8 cellular contexts compared by ENCODE assay signal in the genomic region with DNA sequence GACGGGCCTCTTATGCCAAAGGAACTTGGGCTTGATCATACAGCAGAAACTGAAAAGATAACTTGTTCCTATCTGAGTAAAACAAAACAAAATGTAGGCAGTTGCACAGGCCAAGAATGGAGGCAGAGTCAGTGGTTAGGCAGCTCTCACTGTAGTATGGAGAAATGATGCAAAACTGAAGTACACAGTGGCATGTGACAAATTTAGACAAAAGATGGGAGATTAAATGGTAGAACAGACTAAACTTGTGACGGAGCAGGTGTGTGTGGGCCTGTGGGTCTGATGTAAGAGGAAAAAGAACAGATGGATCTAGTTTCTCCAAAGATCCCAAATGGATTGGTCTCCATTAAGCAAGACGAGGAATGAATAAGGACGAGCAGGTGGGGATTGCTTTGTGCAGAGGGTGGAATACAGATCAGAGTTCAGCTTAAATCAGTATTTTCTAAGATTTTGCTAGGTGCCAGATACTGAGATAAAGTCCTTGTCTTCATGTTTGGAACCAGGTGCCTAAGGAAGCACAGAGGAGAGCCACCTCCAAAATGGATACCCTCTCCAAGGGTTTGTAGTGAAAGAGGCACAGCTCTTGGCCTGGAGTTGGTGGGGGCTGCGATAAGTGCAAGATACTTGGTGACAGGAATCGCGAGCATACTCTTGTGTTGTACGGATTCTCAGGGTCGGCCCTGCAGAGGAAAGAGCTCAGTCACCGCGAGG. TPM values are rescaled to one million over a fixed set of nuclear protein-coding genes. Genes with fewer than 3 reads are reported as not detected.
DNase-seq lines count a peak whose midpoint lies in the region; ATAC-seq and TF ChIP-seq lines count a peak whose summit lies in the region.

No MANE protein-coding gene starts in this region.

- peak overlapping the region; percentile 100 for H3K4me3 Mint-ChIP-seq in progenitor cell of endocrine pancreas (ENCODE audit: low read depth)

- H3K27ac ChIP-seq in HEK293 (ENCODE audit: extremely low read depth, low read depth, low read length) (peak overlapping the region; percentile 35; the same call in 1 of the 2 replicates), Peyer's patch (peak overlapping the region; percentile 89 to 94 (median 90))

- H3K9me3 Mint-ChIP-seq in progenitor cell of endocrine pancreas (ENCODE audit: low read depth), result no peaks in the 10 kb centered on the region

- no peaks in the 10 kb centered on the region for H3K27me3 Mint-ChIP-seq in progenitor cell of endocrine pancreas

- H3K4me3 ChIP-seq in HEK293 (ENCODE audit: low read depth, low read length), result peak overlapping the region; percentile 46
- H3K4me3 ChIP-seq in Peyer's patch, result peak overlapping the region; percentile 85 to 95 (median 93)
- peak overlapping the region; percentile 89 for H3K4me3 ChIP-seq in epithelial cell of esophagus (ENCODE audit: low read length)

- POLR2A ChIA-PET in HEK293 (lab: Yijun Ruan, JAX), result interaction anchor here (0.5 to 1.5 kb wide), 23 partner anchors 8 to 549 kb away, joined by 3 to 23 read pairs (median 5); partner anchors contain the start of genes MCC, REEP5, SRP19 and YTHDC2

- TF ChIP-seq POLR2A in Peyer's patch (IDR thresholded peaks at IDR 0.05), result no peak

- H3K27ac Mint-ChIP-seq in progenitor cell of endocrine pancreas, result peak overlapping the region; percentile 99

- H3K36me3 Mint-ChIP-seq in progenitor cell of endocrine pancreas (ENCODE audit: insufficient read depth), result peaks cover 2% of the 10 kb centered on the region

- H3K4me1 ChIP-seq in HEK293 (ENCODE audit: control insufficient read depth, insufficient read depth, low read length) (peaks cover 16% of the 10 kb centered on the region), Peyer's patch (peaks cover 0 to 19% (median 2%) of the 10 kb centered on the region in 4 donors)

- H3K27me3 ChIP-seq in Peyer's patch, result no peaks in the 10 kb centered on the region

- no peaks in the 10 kb centered on the region for H3K36me3 ChIP-seq in HEK293 (ENCODE audit: control insufficient read depth in 2 of 2, insufficient read depth in 1 of 2, low read length in 2 of 2)
- no peaks in the 10 kb centered on the region for H3K36me3 ChIP-seq in Peyer's patch

- no peak for TF ChIP-seq CTCF in HEK293 (tag by site-specific recombination; IDR thresholded peaks at IDR 0.05)
- TF ChIP-seq CTCF in Peyer's patch (IDR thresholded peaks at IDR 0.05), result no peak
- no peak for TF ChIP-seq CTCF in epithelial cell of esophagus (IDR thresholded peaks at IDR 0.05; ENCODE audit: insufficient read depth, low read depth, low read length, missing control alignments)
- TF ChIP-seq CTCF in progenitor cell of endocrine pancreas (IDR thresholded peaks at IDR 0.05; ENCODE audit: unreplicated experiment), result no peak

- H3K9me3 ChIP-seq in HEK293 (ENCODE audit: control insufficient read depth, insufficient read depth, low read depth, low read length), result no peaks in the 10 kb centered on the region
- H3K9me3 ChIP-seq in Peyer's patch, result no peaks in the 10 kb centered on the region

- DNase-seq in Peyer's patch, result no peak
- no peak for DNase-seq in epithelial cell of esophagus (ENCODE audit: low read depth)
- no peak for DNase-seq in progenitor cell of endocrine pancreas (ENCODE audit: low spot score, unreplicated experiment)
- no peak for DNase-seq in NCI-H446 treated with DMSO at 0.1 percent for 48 hours (lab: John Stamatoyannopoulos, UW)
- DNase-seq in OCI-M1 (lab: John Stamatoyannopoulos, UW), result no peak

- peaks cover 22% of the 10 kb centered on the region for H3K4me1 Mint-ChIP-seq in progenitor cell of endocrine pancreas (ENCODE audit: low read depth)

- ATAC-seq in GM18498 (IDR thresholded peaks at IDR 0.05; ENCODE audit: unreplicated experiment) (peak; percentile 22), GM18519 (IDR thresholded peaks at IDR 0.05; ENCODE audit: low FRiP score, unreplicated experiment) (no peak)

- CTCF ChIA-PET in HEK293 (lab: Yijun Ruan, JAX), result interaction anchor here (0.5 to 1.5 kb wide), 12 partner anchors 9 to 1330 kb away, joined by 3 to 7 read pairs (median 3); no protein-coding TSS in a partner anchor

TF ChIP-seq in HEK293, 187 proteins besides CTCF, POLR2A, EP300 and RAD21 (continues in another document):
- TF ChIP-seq ZNF324 (tag by site-specific recombination; IDR thresholded peaks at IDR 0.05), result 0 out of 2 replicates have a peak, but pooled peaks have one; percentile 21
- 0 out of 2 replicates have a peak, but pooled peaks have one; percentile 27 for TF ChIP-seq ZFP37 (tag by site-specific recombination; IDR thresholded peaks at IDR 0.05)
- no peak for TF ChIP-seq ZNF664 (tag by site-specific recombination; IDR thresholded peaks at IDR 0.05)
- peak; percentile 7; the same call in 1 of the 2 replicates for TF ChIP-seq ZNF639 (tag by site-specific recombination; IDR thresholded peaks at IDR 0.05)
- TF ChIP-seq, protein P1, sequence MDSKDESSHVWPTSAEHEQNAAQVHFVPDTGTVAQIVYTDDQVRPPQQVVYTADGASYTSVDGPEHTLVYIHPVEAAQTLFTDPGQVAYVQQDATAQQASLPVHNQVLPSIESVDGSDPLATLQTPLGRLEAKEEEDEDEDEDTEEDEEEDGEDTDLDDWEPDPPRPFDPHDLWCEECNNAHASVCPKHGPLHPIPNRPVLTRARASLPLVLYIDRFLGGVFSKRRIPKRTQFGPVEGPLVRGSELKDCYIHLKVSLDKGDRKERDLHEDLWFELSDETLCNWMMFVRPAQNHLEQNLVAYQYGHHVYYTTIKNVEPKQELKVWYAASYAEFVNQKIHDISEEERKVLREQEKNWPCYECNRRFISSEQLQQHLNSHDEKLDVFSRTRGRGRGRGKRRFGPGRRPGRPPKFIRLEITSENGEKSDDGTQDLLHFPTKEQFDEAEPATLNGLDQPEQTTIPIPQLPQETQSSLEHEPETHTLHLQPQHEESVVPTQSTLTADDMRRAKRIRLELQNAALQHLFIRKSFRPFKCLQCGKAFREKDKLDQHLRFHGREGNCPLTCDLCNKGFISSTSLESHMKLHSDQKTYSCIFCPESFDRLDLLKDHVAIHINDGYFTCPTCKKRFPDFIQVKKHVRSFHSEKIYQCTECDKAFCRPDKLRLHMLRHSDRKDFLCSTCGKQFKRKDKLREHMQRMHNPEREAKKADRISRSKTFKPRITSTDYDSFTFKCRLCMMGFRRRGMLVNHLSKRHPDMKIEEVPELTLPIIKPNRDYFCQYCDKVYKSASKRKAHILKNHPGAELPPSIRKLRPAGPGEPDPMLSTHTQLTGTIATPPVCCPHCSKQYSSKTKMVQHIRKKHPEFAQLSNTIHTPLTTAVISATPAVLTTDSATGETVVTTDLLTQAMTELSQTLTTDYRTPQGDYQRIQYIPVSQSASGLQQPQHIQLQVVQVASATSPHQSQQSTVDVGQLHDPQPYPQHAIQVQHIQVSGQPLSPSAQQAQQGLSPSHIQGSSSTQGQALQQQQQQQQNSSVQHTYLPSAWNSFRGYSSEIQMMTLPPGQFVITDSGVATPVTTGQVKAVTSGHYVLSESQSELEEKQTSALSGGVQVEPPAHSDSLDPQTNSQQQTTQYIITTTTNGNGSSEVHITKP (tag by site-specific recombination; IDR thresholded peaks at IDR 0.05), result no peak
- 0 out of 2 replicates have a peak, but pooled peaks have one; percentile 30 for TF ChIP-seq MZF1 (tag by site-specific recombination; IDR thresholded peaks at IDR 0.05; ENCODE audit: borderline replicate concordance)
- TF ChIP-seq ZBTB48 (tag by site-specific recombination; IDR thresholded peaks at IDR 0.05), result peak; percentile 84
- peak; percentile 25; the same call in 1 of the 2 replicates for TF ChIP-seq ZNF501 (tag by site-specific recombination; IDR thresholded peaks at IDR 0.05)
- peak; percentile 52; the same call in 1 of the 2 replicates for TF ChIP-seq YY1 (tag by site-specific recombination; IDR thresholded peaks at IDR 0.05)

RNA-seq across cellular contexts. Expression of gene DCP2, which starts 0.7 kb away (rescaled TPM):
- total RNA-seq in Peyer's patch (10 to 100 TPM; 13.2 to 41.3 (median 22.8) TPM), progenitor cell of endocrine pancreas (84.0 and 93.0 TPM in 2 replicates)

RNA-seq across cellular contexts. Expression of gene REEP5, which starts 53.8 kb away (rescaled TPM):
- 10 to 100 TPM; 19.8 to 47.5 (median 35.6) TPM for total RNA-seq in Peyer's patch
- 31.9 and 33.8 TPM in 2 replicates for total RNA-seq in progenitor cell of endocrine pancreas
